In the genomic region with DNA sequence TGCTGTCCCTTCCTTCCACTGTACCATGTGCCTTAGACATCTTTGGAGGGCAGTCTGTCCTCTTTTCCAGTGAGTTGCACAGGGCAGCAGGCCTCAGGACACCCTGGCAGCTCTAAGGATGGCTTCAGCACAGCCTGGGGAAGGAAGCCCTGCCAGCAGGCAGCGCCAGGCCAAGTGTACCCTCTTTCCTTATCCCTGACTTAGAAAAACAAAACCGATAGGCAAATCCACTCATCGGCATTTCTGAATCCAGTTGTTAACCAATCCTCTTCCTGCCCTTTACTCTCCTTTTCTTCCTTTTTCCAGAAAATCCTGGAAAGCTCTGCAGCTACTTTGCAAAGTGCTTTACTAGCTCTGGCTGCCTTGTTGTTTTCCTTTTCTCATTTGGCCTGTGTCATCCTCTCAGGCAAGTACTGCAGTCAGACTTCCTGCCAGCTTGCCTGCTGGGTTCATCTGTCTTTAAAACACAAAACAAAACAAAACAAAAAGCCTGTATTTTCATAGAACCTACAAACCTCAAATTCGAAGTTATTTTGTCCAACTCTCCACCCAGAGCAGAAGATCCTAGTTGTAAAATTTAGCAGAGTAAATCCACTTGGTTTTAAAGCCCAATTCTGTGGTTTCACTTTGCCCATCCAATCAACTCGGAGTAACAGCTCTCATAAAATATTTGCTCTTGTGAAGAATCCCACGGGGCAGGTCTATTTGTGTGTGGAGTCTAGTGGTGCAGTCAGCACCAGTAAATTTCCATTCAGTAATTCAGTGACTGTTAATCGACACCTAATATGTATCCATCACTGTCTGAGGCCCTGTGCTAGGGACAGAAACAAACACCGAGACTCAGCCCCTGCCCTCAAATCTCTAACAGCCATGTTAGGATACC, we compare ENCODE assay signal across 8 cellular contexts. TPM values are rescaled to one million over a fixed set of nuclear protein-coding genes. Genes with fewer than 3 reads are reported as not detected.
A peak's percentile ranks its signal among the peaks of the same experiment; 100 is the strongest.
DNase-seq lines count a peak whose midpoint lies in the region; ATAC-seq, FAIRE-seq and TF ChIP-seq lines count a peak whose summit lies in the region.

No MANE protein-coding gene starts in this region.

- no peaks in the 10 kb centered on the region for H4K20me1 ChIP-seq in HepG2 (ENCODE audit: insufficient read depth, low read length)

- H3K27ac ChIP-seq in SJCRH30 (peak overlapping the region; percentile 34), HepG2 (ENCODE audit: extremely low read length, insufficient read depth, low read length) (peak overlapping the region; percentile 86), substantia nigra (ENCODE audit: low read depth, low read length, poor library complexity, severe bottlenecking) (peak overlapping the region; percentile 94)

- TSS peak; percentile 94 for BruUV-seq in HepG2 (replicated peaks; lab: Mats Ljungman, UMichigan)

- H3K36me3 ChIP-seq in GM06990 (ENCODE audit: control insufficient read depth, insufficient read depth, low read length) (no peaks in the 10 kb centered on the region), SJCRH30 (no peaks in the 10 kb centered on the region; the same call in 1 of the 2 replicates), HepG2 (replicated peaks in 1 of 2; ENCODE audit: control insufficient read depth in 1 of 2, insufficient read depth in 2 of 2, low read length in 2 of 2) (no peaks in the 10 kb centered on the region)

- no peak; a peak in 1 of 4 replicates for TF ChIP-seq EP300 in HepG2 (IDR thresholded peaks at IDR 0.05; ENCODE audit: low read depth in 2 of 2, low read length in 2 of 2)
- TF ChIP-seq EP300 in HepG2 (CRISPR knock-in tag; IDR thresholded peaks at IDR 0.05; ENCODE audit: borderline replicate concordance) = no peak

- H3K9me3 Mint-ChIP-seq in chondrocyte (ENCODE audit: low read depth) = no peaks in the 10 kb centered on the region

- peak overlapping the region; percentile 69 for H3K4me3 Mint-ChIP-seq in chondrocyte (ENCODE audit: unreplicated experiment)

- TF ChIP-seq CTCF in GM06990 (IDR thresholded peaks at IDR 0.05; ENCODE audit: insufficient read depth, low read length, poor library complexity, severe bottlenecking) = no peak
- peak; percentile 40 for TF ChIP-seq CTCF in chondrocyte (IDR thresholded peaks at IDR 0.05)
- TF ChIP-seq CTCF in HepG2 (CRISPR knock-in tag; IDR thresholded peaks at IDR 0.05) = no peak

- peak; percentile 31 to 83; a peak in 3 of 4 replicates for TF ChIP-seq POLR2A in HepG2 (IDR thresholded peaks at IDR 0.05; ENCODE audit: insufficient read depth in 1 of 2, low read depth in 2 of 2, low read length in 2 of 2)

- DNase-seq in GM06990 (ENCODE audit: extremely low read depth, insufficient read length) (peak; percentile 58), LoVo (ENCODE audit: low spot score) (peak; percentile 41), SJCRH30 (peak in 1 of 2 experiments; percentile 60), chondrocyte (ENCODE audit: low spot score) (no peak), HepG2 (ENCODE audit: low spot score) (peak; percentile 86), substantia nigra (lab: John Stamatoyannopoulos, UW) (peak in 40 of 49 donors; percentile 8 to 80 (median 56))

- peaks cover 6% of the 10 kb centered on the region for H3K79me2 ChIP-seq in HepG2 (ENCODE audit: insufficient read depth, low read length)

- 2% methylated on average over 8 of the region's 8 CpGs for WGBS in HepG2 (ENCODE audit: low lambda C conversion rate)

- FAIRE-seq in HepG2 (lab: Jason Lieb, UNC) = peak; percentile 68

- peak overlapping the region; percentile 56 for H3K4me3 ChIP-seq in GM06990 (replicated peaks; ENCODE audit: low read depth, low read length)
- H3K4me3 ChIP-seq in SJCRH30 = peak overlapping the region; percentile 49
- H3K4me3 ChIP-seq in HepG2 (replicated peaks in 1 of 3; ENCODE audit: insufficient read depth in 1 of 3, low read depth in 2 of 3, low read length in 3 of 3) = peak overlapping the region; percentile 53 to 74 (median 73)

- H3K4me1 ChIP-seq in SJCRH30 = peaks cover 44% of the 10 kb centered on the region
- peaks cover 68% of the 10 kb centered on the region for H3K4me1 ChIP-seq in HepG2 (ENCODE audit: insufficient read depth, low read length)

- 0 out of 2 replicates have a peak, but pooled peaks have one; percentile 21 for TF ChIP-seq RAD21 in HepG2 (CRISPR knock-in tag; IDR thresholded peaks at IDR 0.05)

- H3K27me3 ChIP-seq in GM06990 (replicated peaks; ENCODE audit: control insufficient read depth, insufficient read depth, low read length) (no peaks in the 10 kb centered on the region), SJCRH30 (no peaks in the 10 kb centered on the region), HepG2 (ENCODE audit: control insufficient read depth in 1 of 2, insufficient read depth in 2 of 2, low read length in 2 of 2) (no peaks in the 10 kb centered on the region)

- H2AFZ ChIP-seq in HepG2 (ENCODE audit: low read length) = peak overlapping the region; percentile 86

- peak overlapping the region; percentile 99 for H3K27ac Mint-ChIP-seq in chondrocyte (ENCODE audit: unreplicated experiment)

- CTCF ChIA-PET in HepG2 (lab: Yijun Ruan, JAX; ENCODE audit: low intra/inter-chr PET ratio, low total read pairs) = no interaction called here

- in situ Hi-C loops in HepG2 (cut with HindIII; ENCODE audit: extremely low pct_ligation_motif_present, low pct_unique_long_range_greater_than_20kb) = no loop called here

- H3K36me3 Mint-ChIP-seq in chondrocyte (ENCODE audit: low read depth) = no peaks in the 10 kb centered on the region

- peak overlapping the region; percentile 96 for H3K4me2 ChIP-seq in HepG2 (ENCODE audit: low read depth, low read length)

- ATAC-seq in GM21723 (IDR thresholded peaks at IDR 0.05; ENCODE audit: unreplicated experiment) (peak; percentile 39), HepG2 (peak; percentile 83), GM19455 (IDR thresholded peaks at IDR 0.05; ENCODE audit: unreplicated experiment) (no peak)

- H3K9ac ChIP-seq in HepG2 (ENCODE audit: insufficient read depth, low read depth, low read length) = peak overlapping the region; percentile 84

- H3K4me1 Mint-ChIP-seq in chondrocyte (ENCODE audit: low read depth) = peaks cover 57% of the 10 kb centered on the region

- POLR2A ChIA-PET in HepG2 (lab: Yijun Ruan, JAX) = interaction anchor here (0.6 to 5.8 kb wide), 20 partner anchors 10 to 288 kb away, joined by 3 to 169 read pairs (median 11); partner anchors contain the start of genes C2orf42, MXD1, PCYOX1 and SNRNP27

- no peaks in the 10 kb centered on the region for H3K9me3 ChIP-seq in SJCRH30 (replicated peaks)
- H3K9me3 ChIP-seq in HepG2 (ENCODE audit: low read length) = no peaks in the 10 kb centered on the region

- intact Hi-C loops in HepG2 (cut with micrococcal nuclease; ENCODE audit: unreplicated experiment) = loop anchor here (1.0 kb wide), 1 partner anchor 10 kb away; no protein-coding TSS in a partner anchor

- no peaks in the 10 kb centered on the region for H3K27me3 Mint-ChIP-seq in chondrocyte (ENCODE audit: low read depth)

RNA-seq across cellular contexts. Expression of gene PCBP1, which starts 45.2 kb away (rescaled TPM):
- 81.6 and 88.4 TPM in 2 replicates for total RNA-seq in SJCRH30 (2014; rRNA removed; shearing (Covaris generic))
- total RNA-seq in chondrocyte (220 to 240 TPM (median 221 TPM) in 3 replicates), HepG2 (2016; rRNA removed; fragmentation: Illumina TruSeq; extraction: Trizol) (32.0 and 104 TPM in 2 replicates)
- 39.6 and 40.9 TPM in 2 replicates for total RNA-seq in HepG2 (2016; cell fraction: cytosol; rRNA removed; fragmentation: Illumina TruSeq; extraction: Trizol; ENCODE audit: low read depth)
- total RNA-seq in HepG2 (2016; cell fraction: insoluble cytoplasmic fraction; rRNA removed; fragmentation: Illumina TruSeq; extraction: Trizol) = 30.2 and 107 TPM in 2 replicates
- 84.5 and 86.5 TPM in 2 replicates for total RNA-seq in HepG2 (2016; cell fraction: membrane; rRNA removed; fragmentation: Illumina TruSeq; extraction: Trizol)
- total RNA-seq in HepG2 (2016; cell fraction: nucleus; rRNA removed; fragmentation: Illumina TruSeq; extraction: Trizol) = 54.5 and 55.6 TPM in 2 replicates
- polyA plus RNA-seq in HepG2 (2011; rRNA removed) = 137 and 144 TPM in 2 replicates
- polyA plus RNA-seq in HepG2 (2011; cell fraction: cytosol; rRNA removed) = 140 and 145 TPM in 2 replicates
- polyA plus RNA-seq in HepG2 (2011; cell fraction: nucleus; rRNA removed) = 80.5 and 83.2 TPM in 2 replicates
- 391 and 423 TPM in 2 replicates for polyA plus RNA-seq in HepG2 (2012)
- 248 and 249 TPM in 2 replicates for polyA plus RNA-seq in HepG2 (2016; cell fraction: cytosol; fragmentation: Illumina TruSeq; extraction: Trizol; ENCODE audit: low read depth)
- polyA plus RNA-seq in HepG2 (2016; cell fraction: insoluble cytoplasmic fraction; fragmentation: Illumina TruSeq; extraction: Trizol; ENCODE audit: low read depth) = 461 and 517 TPM in 2 replicates
- 274 and 290 TPM in 2 replicates for polyA plus RNA-seq in HepG2 (2016; cell fraction: membrane; fragmentation: Illumina TruSeq; extraction: Trizol; ENCODE audit: low read depth)
- polyA plus RNA-seq in HepG2 (2016; cell fraction: nucleus; fragmentation: Illumina TruSeq; extraction: Trizol; ENCODE audit: insufficient read depth, low read depth) = 271 and 294 TPM in 2 replicates
- polyA minus RNA-seq in HepG2 (2011; rRNA and poly(A)+ RNA removed; ENCODE audit: low replicate concordance) = 74.9 and 159 TPM in 2 replicates
- polyA minus RNA-seq in HepG2 (2011; cell fraction: cytosol; rRNA and poly(A)+ RNA removed) = 114 and 126 TPM in 2 replicates
- polyA minus RNA-seq in HepG2 (2011; cell fraction: nucleus; rRNA and poly(A)+ RNA removed) = 41.5 and 41.8 TPM in 2 replicates

RNA-seq across cellular contexts. Expression of gene C2orf42, which starts 58.3 kb away (rescaled TPM):
- total RNA-seq in SJCRH30 (2014; rRNA removed; shearing (Covaris generic)) = 16.2 and 16.7 TPM in 2 replicates
- total RNA-seq in chondrocyte = 14.3 to 24.8 TPM (median 14.7 TPM) in 3 replicates
- total RNA-seq in HepG2 (2016; rRNA removed; fragmentation: Illumina TruSeq; extraction: Trizol) = 9.9 and 11.1 TPM in 2 replicates
- total RNA-seq in HepG2 (2016; cell fraction: cytosol; rRNA removed; fragmentation: Illumina TruSeq; extraction: Trizol; ENCODE audit: low read depth) = 20.6 and 21.9 TPM in 2 replicates
- 9.3 and 9.6 TPM in 2 replicates for total RNA-seq in HepG2 (2016; cell fraction: insoluble cytoplasmic fraction; rRNA removed; fragmentation: Illumina TruSeq; extraction: Trizol)
- 21.6 and 22.7 TPM in 2 replicates for total RNA-seq in HepG2 (2016; cell fraction: membrane; rRNA removed; fragmentation: Illumina TruSeq; extraction: Trizol)
- 8.7 and 10.0 TPM in 2 replicates for total RNA-seq in HepG2 (2016; cell fraction: nucleus; rRNA removed; fragmentation: Illumina TruSeq; extraction: Trizol)
- polyA plus RNA-seq in HepG2 (2011; rRNA removed) = 9.3 and 10.1 TPM in 2 replicates
- polyA plus RNA-seq in HepG2 (2011; cell fraction: cytosol; rRNA removed) = 6.6 and 7.2 TPM in 2 replicates
- polyA plus RNA-seq in HepG2 (2011; cell fraction: nucleus; rRNA removed) = 10.9 and 14.5 TPM in 2 replicates
- 8.7 and 9.4 TPM in 2 replicates for polyA plus RNA-seq in HepG2 (2012)
- 2.6 and 2.8 TPM in 2 replicates for polyA plus RNA-seq in HepG2 (2016; cell fraction: cytosol; fragmentation: Illumina TruSeq; extraction: Trizol; ENCODE audit: low read depth)
- polyA plus RNA-seq in HepG2 (2016; cell fraction: insoluble cytoplasmic fraction; fragmentation: Illumina TruSeq; extraction: Trizol; ENCODE audit: low read depth) = 9.2 and 10.0 TPM in 2 replicates
- 5.3 and 7.7 TPM in 2 replicates for polyA plus RNA-seq in HepG2 (2016; cell fraction: membrane; fragmentation: Illumina TruSeq; extraction: Trizol; ENCODE audit: low read depth)
- 8.3 and 10.9 TPM in 2 replicates for polyA plus RNA-seq in HepG2 (2016; cell fraction: nucleus; fragmentation: Illumina TruSeq; extraction: Trizol; ENCODE audit: insufficient read depth, low read depth)
- polyA minus RNA-seq in HepG2 (2011; rRNA and poly(A)+ RNA removed; ENCODE audit: low replicate concordance) = 26.9 and 49.5 TPM in 2 replicates
- polyA minus RNA-seq in HepG2 (2011; cell fraction: cytosol; rRNA and poly(A)+ RNA removed) = 8.3 and 17.8 TPM in 2 replicates
- polyA minus RNA-seq in HepG2 (2011; cell fraction: nucleus; rRNA and poly(A)+ RNA removed) = 22.4 and 25.1 TPM in 2 replicates

Comparison
In these comparisons a context has a peak if more than half of its experiments do, and no peak if none do; other contexts are left out.
1. H3K27ac ChIP-seq: peak in every context shown above with its lines; median percentile 94 in substantia nigra; 86 in HepG2; 34 in SJCRH30.